Comparison of ENCODE assay signal across 8 cellular contexts in the genomic region with DNA sequence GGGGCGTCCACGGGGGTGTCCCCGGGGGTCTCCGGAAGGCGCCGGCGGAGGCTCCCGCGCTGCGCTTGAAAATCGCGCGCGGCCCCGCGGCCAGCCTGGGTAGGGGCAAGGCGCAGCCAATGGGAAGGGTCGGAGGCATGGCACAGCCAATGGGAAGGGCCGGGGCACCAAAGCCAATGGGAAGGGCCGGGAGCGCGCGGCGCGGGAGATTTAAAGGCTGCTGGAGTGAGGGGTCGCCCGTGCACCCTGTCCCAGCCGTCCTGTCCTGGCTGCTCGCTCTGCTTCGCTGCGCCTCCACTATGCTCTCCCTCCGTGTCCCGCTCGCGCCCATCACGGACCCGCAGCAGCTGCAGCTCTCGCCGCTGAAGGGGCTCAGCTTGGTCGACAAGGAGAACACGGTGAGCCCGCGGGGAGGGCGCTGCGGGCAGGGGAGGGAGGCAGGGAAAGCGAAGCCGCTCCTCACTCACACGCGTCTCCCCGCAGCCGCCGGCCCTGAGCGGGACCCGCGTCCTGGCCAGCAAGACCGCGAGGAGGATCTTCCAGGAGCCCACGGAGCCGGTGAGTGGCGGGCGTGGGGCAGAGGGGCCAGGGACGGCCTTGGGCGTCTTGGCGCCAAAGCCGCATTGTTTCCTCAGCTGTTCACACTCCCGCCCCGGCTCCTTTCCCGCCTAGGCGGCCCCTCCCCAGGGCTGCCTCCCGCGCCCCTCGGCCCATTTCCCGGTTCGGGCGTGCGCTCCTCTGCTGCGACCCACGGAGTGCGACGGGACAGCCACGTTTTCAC. TPM values are rescaled to one million over a fixed set of nuclear protein-coding genes. Genes with fewer than 3 reads are reported as not detected.
A peak's percentile ranks its signal among the peaks of the same experiment; 100 is the strongest.
DNase-seq lines count a peak whose midpoint lies in the region; ATAC-seq and TF ChIP-seq lines count a peak whose summit lies in the region.

RRM2 (plus strand) TSS at position 240 of the 781 bp plus-strand sequence; CDS start at position 300, 60 bp downstream.

- H3K27me3 Mint-ChIP-seq in activated CD8-positive, alpha-beta T cell treated with anti-CD3 and anti-CD28 coated beads, Interleukin-2, amount 10 ng/mL, durations not matched to agents 7 days and 5 days (ENCODE audit: low read depth): no peaks in the 10 kb centered on the region
- peaks cover 5% of the 10 kb centered on the region for H3K27me3 Mint-ChIP-seq in memory B cell

- no peak for TF ChIP-seq CTCF in GM20000 (IDR thresholded peaks at IDR 0.05; ENCODE audit: extremely low read depth, missing control alignments)

- H3K36me3 Mint-ChIP-seq in activated CD8-positive, alpha-beta T cell treated with anti-CD3 and anti-CD28 coated beads, Interleukin-2, amount 10 ng/mL, durations not matched to agents 7 days and 5 days (ENCODE audit: low read depth): peaks cover 63% of the 10 kb centered on the region
- H3K36me3 Mint-ChIP-seq in memory B cell: no peaks in the 10 kb centered on the region

- H3K27me3 ChIP-seq in effector memory CD4-positive, alpha-beta T cell (replicated peaks; ENCODE audit: control insufficient read depth, insufficient read depth, low read length, poor library complexity, severe bottlenecking): peaks cover 16% of the 10 kb centered on the region

- peak within 1 kb of the TSS; percentile 98 for H3K4me3 Mint-ChIP-seq in activated CD8-positive, alpha-beta T cell treated with anti-CD3 and anti-CD28 coated beads, Interleukin-2, amount 10 ng/mL, durations not matched to agents 7 days and 5 days
- peak within 1 kb of the TSS; percentile 85 for H3K4me3 Mint-ChIP-seq in memory B cell

- H3K36me3 ChIP-seq in effector memory CD4-positive, alpha-beta T cell (ENCODE audit: control insufficient read depth, insufficient read depth, low read length): no peaks in the 10 kb centered on the region

- POLR2A ChIA-PET in activated CD8-positive, alpha-beta T cell treated with anti-CD3 and anti-CD28 coated beads, Interleukin-2, amount 10 ng/mL, durations not matched to agents 7 days and 5 days (lab: Charles Lee): interaction anchor here (0.6 to 3.1 kb wide), 6 partner anchors 10 to 699 kb away, joined by 3 to 13 read pairs (median 6); partner anchors contain the start of genes CPSF3, ITGB1BP1 and ODC1

- no peaks in the 10 kb centered on the region for H3K9me3 ChIP-seq in effector memory CD4-positive, alpha-beta T cell (ENCODE audit: control insufficient read depth, low read length)

- H3K9me3 Mint-ChIP-seq in activated CD8-positive, alpha-beta T cell treated with anti-CD3 and anti-CD28 coated beads, Interleukin-2, amount 10 ng/mL, durations not matched to agents 7 days and 5 days (ENCODE audit: insufficient read depth): no peaks in the 10 kb centered on the region
- no peaks in the 10 kb centered on the region for H3K9me3 Mint-ChIP-seq in memory B cell

- H3K4me1 ChIP-seq in effector memory CD4-positive, alpha-beta T cell (ENCODE audit: control insufficient read depth, insufficient read depth, low read length, poor library complexity, severe bottlenecking): peaks cover 31% of the 10 kb centered on the region

- H3K4me1 Mint-ChIP-seq in activated CD8-positive, alpha-beta T cell treated with anti-CD3 and anti-CD28 coated beads, Interleukin-2, amount 10 ng/mL, durations not matched to agents 7 days and 5 days (ENCODE audit: low read depth): peaks cover 55% of the 10 kb centered on the region
- H3K4me1 Mint-ChIP-seq in memory B cell: peaks cover 20% of the 10 kb centered on the region

- DNase-seq in COLO829 (ENCODE audit: low spot score): peak; percentile 87
- peak; percentile 97 for DNase-seq in GM20000 (ENCODE audit: low spot score)
- DNase-seq in HT-29 (ENCODE audit: low spot score): peak; percentile 96
- peak; percentile 50 for DNase-seq in NK-92 (lab: John Stamatoyannopoulos, UW; ENCODE audit: unreplicated experiment)
- peak; percentile 98 for DNase-seq in activated CD8-positive, alpha-beta T cell treated with anti-CD3 and anti-CD28 coated beads, Interleukin-2, amount 10 ng/mL, durations not matched to agents 7 days and 5 days
- DNase-seq in effector memory CD4-positive, alpha-beta T cell: peak; percentile 73 to 82 (median 75)
- DNase-seq in memory B cell (ENCODE audit: low spot score in 2 of 2): peak; percentile 79 to 81
- peak; percentile 83 to 96 (median 94) for DNase-seq in stimulated activated CD4-positive, alpha-beta T cell treated with anti-CD3 and anti-CD28 coated beads, TNF-alpha, amount 100 ng/mL, for 48 hours (ENCODE audit: low read depth in 3 of 3)

- CTCF ChIA-PET in activated CD8-positive, alpha-beta T cell treated with anti-CD3 and anti-CD28 coated beads, Interleukin-2, amount 10 ng/mL, durations not matched to agents 7 days and 5 days (lab: Charles Lee): interaction anchor here (0.6 to 10.2 kb wide), 6 partner anchors 17 to 312 kb away, joined by 3 to 139 read pairs (median 32); partner anchors contain the start of gene HPCAL1

- H3K4me3 ChIP-seq in effector memory CD4-positive, alpha-beta T cell (ENCODE audit: insufficient read depth, low read depth, low read length, poor library complexity, severe bottlenecking): peak within 1 kb of the TSS; percentile 61

- peak within 1 kb of the TSS; percentile 99 for H3K27ac Mint-ChIP-seq in activated CD8-positive, alpha-beta T cell treated with anti-CD3 and anti-CD28 coated beads, Interleukin-2, amount 10 ng/mL, durations not matched to agents 7 days and 5 days
- H3K27ac Mint-ChIP-seq in memory B cell: peak within 1 kb of the TSS; percentile 14

- peak; percentile 81 for ATAC-seq in activated CD8-positive, alpha-beta T cell treated with anti-CD3 and anti-CD28 coated beads, Interleukin-2, amount 10 ng/mL, durations not matched to agents 7 days and 5 days
- ATAC-seq in memory B cell (ENCODE audit: low read depth): peak; percentile 78

- no peak within 1 kb of the TSS for H3K27ac ChIP-seq in effector memory CD4-positive, alpha-beta T cell (ENCODE audit: insufficient read depth, low read length, poor library complexity, severe bottlenecking)

RNA-seq across cellular contexts. Expression of gene RRM2, which starts in this region (rescaled TPM):
- total RNA-seq in HT-29 (2014; rRNA removed; shearing (Covaris generic)): 223 and 264 TPM in 2 replicates
- total RNA-seq in activated CD8-positive, alpha-beta T cell treated with anti-CD3 and anti-CD28 coated beads, Interleukin-2, amount 10 ng/mL, durations not matched to agents 7 days and 5 days: 100 to 1,000 TPM; 571 to 604 TPM
